In the genomic region with DNA sequence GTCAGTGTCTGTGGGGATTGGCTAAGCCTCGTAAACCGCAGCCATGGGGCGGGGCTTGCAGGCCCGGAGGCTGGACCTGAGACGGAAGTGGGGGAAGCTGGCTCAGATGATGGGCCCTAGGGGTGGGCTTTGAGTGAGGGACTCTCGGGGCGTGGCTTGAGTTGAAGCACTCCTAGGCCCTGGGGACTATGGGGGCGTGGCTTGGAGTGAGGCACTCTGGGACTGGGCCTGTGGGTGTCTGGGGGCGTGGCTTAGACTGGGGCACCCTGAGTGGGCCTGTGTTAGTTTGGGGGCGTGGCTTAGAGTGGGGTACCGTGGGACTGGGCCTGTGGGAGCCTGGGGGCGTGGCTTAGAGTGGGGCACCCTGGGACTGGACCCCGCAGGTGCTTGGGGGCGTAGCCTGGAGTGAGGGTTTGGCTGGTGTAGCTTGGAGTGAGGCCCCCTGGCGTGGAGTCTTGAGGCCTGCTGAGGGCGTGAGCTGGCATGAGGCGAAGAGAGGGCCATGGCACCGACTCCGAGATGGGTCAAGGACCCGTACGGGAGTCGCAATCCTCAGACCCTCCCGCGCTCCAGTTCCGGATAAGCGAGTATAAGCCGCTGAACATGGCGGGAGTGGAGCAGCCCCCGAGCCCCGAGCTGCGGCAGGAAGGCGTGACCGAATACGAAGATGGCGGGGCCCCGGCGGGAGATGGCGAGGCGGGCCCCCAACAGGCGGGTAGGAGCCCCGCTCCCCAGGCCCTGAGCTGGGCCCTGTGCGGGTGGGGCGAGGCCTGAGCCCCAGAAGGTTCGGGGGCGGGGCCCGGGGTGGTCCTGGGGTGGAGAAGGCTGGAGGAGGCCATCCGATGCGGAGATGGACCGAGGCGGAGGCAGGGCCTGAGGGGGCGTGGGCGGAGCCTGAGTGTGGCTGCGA, we compare ENCODE assay signal across 8 cellular contexts. TPM values are rescaled to one million over a fixed set of nuclear protein-coding genes. Genes with fewer than 3 reads are reported as not detected.
DNase-seq lines count a peak whose midpoint lies in the region; ATAC-seq, FAIRE-seq and TF ChIP-seq lines count a peak whose summit lies in the region.

No MANE protein-coding gene starts in this region.

- TF ChIP-seq POLR2A in vagina (IDR thresholded peaks at IDR 0.05) = no peak

- no peaks in the 10 kb centered on the region for H3K79me2 ChIP-seq in astrocyte (ENCODE audit: insufficient read depth, low read length)

- H2AFZ ChIP-seq in astrocyte (ENCODE audit: low read depth, low read length) = peak overlapping the region; percentile 89

- DNase-seq in NCI-H1417 (lab: John Stamatoyannopoulos, UW) (peak in 2 of 3 experiments; percentile 98 to 100), T-helper 2 cell (peak; percentile 68 to 97 (median 90)), astrocyte (ENCODE audit: low read depth) (peak; percentile 94), hepatic stellate cell (ENCODE audit: low spot score) (peak; percentile 96), vagina (ENCODE audit: extremely low spot score in 2 of 2) (peak in 1 of 2 donors; percentile 98)

- H3K27me3 ChIP-seq in astrocyte (ENCODE audit: insufficient read depth, low read length) (no peaks in the 10 kb centered on the region), rectal smooth muscle tissue (ENCODE audit: control insufficient read depth, insufficient read depth, low read length) (no peaks in the 10 kb centered on the region), vagina (no peaks in the 10 kb centered on the region)

- no peak for FAIRE-seq in astrocyte (lab: Jason Lieb, UNC)

- ATAC-seq in HG02678 (IDR thresholded peaks at IDR 0.05; ENCODE audit: unreplicated experiment) = peak; percentile 80

- H3K27ac ChIP-seq in astrocyte (ENCODE audit: low read depth, low read length) = peak overlapping the region; percentile 42
- peak overlapping the region; percentile 43 for H3K27ac ChIP-seq in rectal smooth muscle tissue (ENCODE audit: low read depth, low read length)
- peak overlapping the region; percentile 64 for H3K27ac ChIP-seq in vagina

- H3K4me2 ChIP-seq in astrocyte (ENCODE audit: low read length) = peak overlapping the region; percentile 90

- peak overlapping the region; percentile 70 for H3K9ac ChIP-seq in astrocyte (ENCODE audit: low read length)
- H3K9ac ChIP-seq in rectal smooth muscle tissue (ENCODE audit: low read length) = no peak overlapping the region

- H3K4me3 ChIP-seq in astrocyte (ENCODE audit: insufficient read depth, low read depth, low read length) (peak overlapping the region; percentile 75), rectal smooth muscle tissue (ENCODE audit: low read length) (peak overlapping the region; percentile 75), vagina (peak overlapping the region; percentile 53 to 71)

- H3K27me3 Mint-ChIP-seq in astrocyte (ENCODE audit: low read depth, unreplicated experiment) = no peaks in the 10 kb centered on the region

- H3K9me3 ChIP-seq in astrocyte (ENCODE audit: insufficient read depth, low read depth, low read length) = no peaks in the 10 kb centered on the region
- no peaks in the 10 kb centered on the region for H3K9me3 ChIP-seq in vagina

- peaks cover 1% of the 10 kb centered on the region for H3K9me3 Mint-ChIP-seq in astrocyte (ENCODE audit: unreplicated experiment)

- H3K4me1 ChIP-seq in astrocyte (ENCODE audit: insufficient read depth, low read length) (peaks cover 4% of the 10 kb centered on the region), rectal smooth muscle tissue (ENCODE audit: control insufficient read depth, insufficient read depth, low read length) (no peaks in the 10 kb centered on the region), vagina (peaks cover 22% of the 10 kb centered on the region)

- H3K27ac Mint-ChIP-seq in astrocyte (ENCODE audit: unreplicated experiment) = peak overlapping the region; percentile 62

- H3K4me3 Mint-ChIP-seq in astrocyte (ENCODE audit: unreplicated experiment) = peak overlapping the region; percentile 91

- no peaks in the 10 kb centered on the region for H3K4me1 Mint-ChIP-seq in astrocyte (ENCODE audit: low read depth, unreplicated experiment)

- no peaks in the 10 kb centered on the region for H3K36me3 ChIP-seq in astrocyte (ENCODE audit: insufficient read depth, low read length)
- no peaks in the 10 kb centered on the region for H3K36me3 ChIP-seq in rectal smooth muscle tissue (ENCODE audit: control insufficient read depth, insufficient read depth, low read length)
- no peaks in the 10 kb centered on the region for H3K36me3 ChIP-seq in vagina

- intact Hi-C loops in vagina (cut with DNase I) = loop anchor here (2.0 kb wide), 1 partner anchor 56 kb away; no protein-coding TSS in a partner anchor

- H4K20me1 ChIP-seq in astrocyte (ENCODE audit: insufficient read depth, low read length) = no peaks in the 10 kb centered on the region

- peak; percentile 45 for TF ChIP-seq CTCF in GM12873 (IDR thresholded peaks at IDR 0.05; ENCODE audit: insufficient read depth, low read depth, low read length, missing control alignments)
- TF ChIP-seq CTCF in astrocyte (IDR thresholded peaks at IDR 0.05; ENCODE audit: insufficient read depth, low read depth, low read length) = no peak
- TF ChIP-seq CTCF in vagina (IDR thresholded peaks at IDR 0.05) = no peak

- H3K36me3 Mint-ChIP-seq in astrocyte (ENCODE audit: low read depth, unreplicated experiment) = no peaks in the 10 kb centered on the region

RNA-seq across cellular contexts. Expression of gene L3MBTL1, which starts 6.8 kb away (rescaled TPM):
- total RNA-seq in astrocyte = 8.4 and 13.0 TPM in 2 replicates
- 20.9 TPM for total RNA-seq in vagina

RNA-seq across cellular contexts. Expression of gene SGK2, which starts 44.5 kb away (rescaled TPM):
- total RNA-seq in astrocyte (0.64 and 1.0 TPM in 2 replicates), vagina (5.4 TPM)

RNA-seq across cellular contexts. Expression of gene SRSF6, which starts 56.6 kb away (rescaled TPM):
- total RNA-seq in astrocyte (149 and 150 TPM in 2 replicates), vagina (112 TPM)
